Comparison of ENCODE assay signal across 9 cellular contexts in genomic region chr2:162317058-162317742, GRCh38. TPM values are rescaled to one million over a fixed set of nuclear protein-coding genes. Genes with fewer than 3 reads are reported as not detected.
DNase-seq lines count a peak whose midpoint lies in the region; ATAC-seq, FAIRE-seq and TF ChIP-seq lines count a peak whose summit lies in the region.
"Had no signal": no experiment of that assay in that cellular context is flagged by ENCODE, and none has a peak within 500 bp of the region (broad histone marks: within the 10 kb centered on the region; RNA-seq: fewer than 3 reads in every experiment).

No MANE protein-coding gene starts in this region.

- no peak for TF ChIP-seq CTCF in heart right ventricle (IDR thresholded peaks at IDR 0.05)
- TF ChIP-seq CTCF in ascending aorta (IDR thresholded peaks at IDR 0.05) = no peak
- TF ChIP-seq CTCF in uterus (IDR thresholded peaks at IDR 0.05) = no peak

- H3K36me3 ChIP-seq in heart right ventricle (no peaks in the 10 kb centered on the region), ascending aorta (no peaks in the 10 kb centered on the region), uterus (no peaks in the 10 kb centered on the region)
- H3K36me3 ChIP-seq: SJCRH30 had no signal

- no peak for FAIRE-seq in GM12891 (lab: Jason Lieb, UNC)

- peak overlapping the region; percentile 96 for H3K4me3 Mint-ChIP-seq in memory B cell

- peaks cover 8% of the 10 kb centered on the region for H3K36me3 Mint-ChIP-seq in memory B cell

- H3K27me3 Mint-ChIP-seq in memory B cell = no peaks in the 10 kb centered on the region

- peak overlapping the region; percentile 100 for H3K27ac Mint-ChIP-seq in memory B cell

- no peaks in the 10 kb centered on the region for H3K9me3 ChIP-seq in heart right ventricle
- H3K9me3 ChIP-seq in ascending aorta = no peaks in the 10 kb centered on the region
- H3K9me3 ChIP-seq in uterus = no peaks in the 10 kb centered on the region
- H3K9me3 ChIP-seq: SJCRH30 had no signal

- H3K27me3 ChIP-seq in heart right ventricle (no peaks in the 10 kb centered on the region), ascending aorta (no peaks in the 10 kb centered on the region), uterus (no peaks in the 10 kb centered on the region)
- H3K27me3 ChIP-seq: SJCRH30 had no signal

- no peak for ATAC-seq in heart right ventricle
- ATAC-seq in memory B cell (ENCODE audit: low read depth) = no peak
- no peak for ATAC-seq in HG03097 (IDR thresholded peaks at IDR 0.05; ENCODE audit: low FRiP score, unreplicated experiment)

- peaks cover 44% of the 10 kb centered on the region for H3K4me1 Mint-ChIP-seq in memory B cell

- 61 to 75% methylated on average over 3 of the region's 3 CpGs for WGBS in heart right ventricle, 2 donors

- intact Hi-C loops in heart right ventricle (cut with DNase I) = no loop called here
- intact Hi-C loops in cardiac septum (cut with DNase I) = no loop called here
- intact Hi-C loops in ascending aorta (cut with DNase I) = no loop called here
- intact Hi-C loops in uterus (cut with DNase I; ENCODE audit: low total_unique reads) = no loop called here

- DNase-seq in heart right ventricle = no peak
- no peak for DNase-seq in cardiac septum (ENCODE audit: low spot score)
- no peak for DNase-seq in ascending aorta (ENCODE audit: low spot score in 2 of 2)
- DNase-seq in memory B cell (ENCODE audit: low spot score in 2 of 2) = no peak
- no peak for DNase-seq in uterus
- no peak for DNase-seq in GM12891 (ENCODE audit: insufficient read length, low spot score)
- DNase-seq in islet precursor cell = no peak
- DNase-seq: SJCRH30 had no signal

- H3K27ac ChIP-seq in heart right ventricle (peak overlapping the region in 9 of 10 donors; percentile 80 to 95 (median 93)), ascending aorta (peak overlapping the region; percentile 80 to 83), uterus (peak overlapping the region; percentile 85 to 92)
- H3K27ac ChIP-seq: SJCRH30 had no signal

- TF ChIP-seq POLR2A in uterus (IDR thresholded peaks at IDR 0.05) = no peak
- no peak for TF ChIP-seq POLR2A in GM12891 (IDR thresholded peaks at IDR 0.05; ENCODE audit: low read depth, low read length)

- peak overlapping the region; percentile 39 to 88 (median 81) for H3K4me3 ChIP-seq in heart right ventricle
- peak overlapping the region; percentile 97 to 98 for H3K4me3 ChIP-seq in ascending aorta
- peak overlapping the region; percentile 52 to 71 for H3K4me3 ChIP-seq in uterus
- H3K4me3 ChIP-seq: SJCRH30 had no signal

- H3K4me1 ChIP-seq in heart right ventricle (peaks cover 0 to 55% (median 21%) of the 10 kb centered on the region in 9 donors), ascending aorta (peaks cover 5 to 25% of the 10 kb centered on the region in 2 donors), uterus (peaks cover 6 to 11% of the 10 kb centered on the region in 2 donors)
- H3K4me1 ChIP-seq: SJCRH30 had no signal

- no peaks in the 10 kb centered on the region for H3K9me3 Mint-ChIP-seq in memory B cell

TF ChIP-seq in GM12891, 5 proteins besides CTCF, POLR2A, EP300 and RAD21:
- TF ChIP-seq POU2F2 (IDR thresholded peaks at IDR 0.05; ENCODE audit: low read depth, low read length) = no peak
- no peak for TF ChIP-seq SPI1 (IDR thresholded peaks at IDR 0.05; ENCODE audit: low read depth, low read length)
- no peak for TF ChIP-seq TAF1 (IDR thresholded peaks at IDR 0.05; ENCODE audit: low read depth, low read length)
- TF ChIP-seq POLR2AphosphoS5 (IDR thresholded peaks at IDR 0.05; ENCODE audit: low read depth, low read length) = no peak
- no peak for TF ChIP-seq PAX5 (IDR thresholded peaks at IDR 0.05; ENCODE audit: insufficient read depth, low read length, severe bottlenecking)

RNA-seq across cellular contexts. Expression of gene IFIH1, which starts 1.3 kb away (rescaled TPM):
- total RNA-seq in heart right ventricle (10 to 100 TPM in 2 of 10 donors, 1 to 10 TPM in 8; 4.0 to 22.1 (median 6.5) TPM), cardiac septum (4.4 TPM), ascending aorta (11.8 TPM), uterus (10 to 100 TPM in 2 of 4 donors, 1 to 10 TPM in 2; 5.6 to 31.4 (median 10.4) TPM)
- polyA plus RNA-seq in heart right ventricle = 1 to 10 TPM; 3.5 to 5.8 TPM
- polyA plus RNA-seq in GM12891 (2012; ENCODE audit: low read depth, missing spikeins) = 25.3 TPM
- total RNA-seq: SJCRH30 had no signal

RNA-seq across cellular contexts. Expression of gene GCA, which starts 26.7 kb away (rescaled TPM):
- total RNA-seq in heart right ventricle = 10 to 100 TPM in 1 of 10 donors, 1 to 10 TPM in 9; 3.1 to 19.4 (median 6.6) TPM
- polyA plus RNA-seq in heart right ventricle = 1 to 10 TPM; 7.3 to 7.8 TPM
- 7.3 TPM for total RNA-seq in cardiac septum
- total RNA-seq in ascending aorta = 45.1 TPM
- total RNA-seq in uterus = 10 to 100 TPM in 3 of 4 donors, 1 to 10 TPM in 1; 3.8 to 31.9 (median 20.6) TPM
- polyA plus RNA-seq in GM12891 (2012; ENCODE audit: low read depth, missing spikeins) = 23.4 TPM
